14 cellular contexts compared by ENCODE assay signal in genomic region chr10:124609698-124610097, GRCh38.
"Had no signal": no experiment of that assay in that cellular context is flagged by ENCODE, and none has a peak within 500 bp of the region (broad histone marks: within the 10 kb centered on the region; RNA-seq: fewer than 3 reads in every experiment).

No MANE protein-coding gene starts in this region.

- H3K4me3 Mint-ChIP-seq: activated CD8-positive, alpha-beta T cell treated with anti-CD3 and anti-CD28 coated beads for 36 hours; effector memory CD8-positive, alpha-beta T cell; natural killer cell treated with Interleukin-12 subunit alpha and Interleukin-12 subunit beta and Interleukin-15 and Interleukin-18, amount 100 ng/mL, for 72 hours had no signal

- H3K27me3 Mint-ChIP-seq: activated CD8-positive, alpha-beta T cell treated with anti-CD3 and anti-CD28 coated beads for 36 hours; effector memory CD8-positive, alpha-beta T cell; natural killer cell treated with Interleukin-12 subunit alpha and Interleukin-12 subunit beta and Interleukin-15 and Interleukin-18, amount 100 ng/mL, for 72 hours had no signal

- H3K36me3 Mint-ChIP-seq: natural killer cell treated with Interleukin-12 subunit alpha and Interleukin-12 subunit beta and Interleukin-15 and Interleukin-18, amount 100 ng/mL, for 72 hours had no signal

- H3K4me3 ChIP-seq: cardiac muscle cell, hepatocyte, lung, stomach, tibial artery had no signal

- H3K9me3 ChIP-seq: stomach, tibial artery had no signal

- H3K9me3 Mint-ChIP-seq: activated CD8-positive, alpha-beta T cell treated with anti-CD3 and anti-CD28 coated beads for 36 hours; effector memory CD8-positive, alpha-beta T cell; natural killer cell treated with Interleukin-12 subunit alpha and Interleukin-12 subunit beta and Interleukin-15 and Interleukin-18, amount 100 ng/mL, for 72 hours had no signal

- ATAC-seq: activated CD8-positive, alpha-beta T cell treated with anti-CD3 and anti-CD28 coated beads for 36 hours; effector memory CD8-positive, alpha-beta T cell; left colon; natural killer cell treated with Interleukin-12 subunit alpha and Interleukin-12 subunit beta and Interleukin-15 and Interleukin-18, amount 100 ng/mL, for 72 hours had no signal

- H3K27me3 ChIP-seq: cardiac muscle cell, hepatocyte, stomach, tibial artery had no signal

- H3K36me3 ChIP-seq: cardiac muscle cell, stomach, tibial artery had no signal

- DNase-seq: activated CD8-positive, alpha-beta memory T cell treated with anti-CD3 and anti-CD28 coated beads, Interleukin-2, amount 50 U/mL, for 4 hours; activated CD8-positive, alpha-beta T cell treated with anti-CD3 and anti-CD28 coated beads for 36 hours; cortex of kidney; effector memory CD8-positive, alpha-beta T cell; left colon; stimulated activated CD4-positive, alpha-beta T cell treated with anti-CD3 and anti-CD28 coated beads, Interleukin-4, amount 100 ng/mL, for 1 hour; stimulated activated CD8-positive, alpha-beta memory T cell treated with anti-CD3 and anti-CD28 coated beads, Interleukin-4, amount 100 ng/mL, for 48 hours; stomach; T-helper 9 cell; tibial artery had no signal

- H3K27ac Mint-ChIP-seq: activated CD8-positive, alpha-beta T cell treated with anti-CD3 and anti-CD28 coated beads for 36 hours; natural killer cell treated with Interleukin-12 subunit alpha and Interleukin-12 subunit beta and Interleukin-15 and Interleukin-18, amount 100 ng/mL, for 72 hours had no signal

- H3K27ac ChIP-seq: cardiac muscle cell, hepatocyte, stomach, tibial artery had no signal
